8 cellular contexts compared by ENCODE assay signal in the genomic region with DNA sequence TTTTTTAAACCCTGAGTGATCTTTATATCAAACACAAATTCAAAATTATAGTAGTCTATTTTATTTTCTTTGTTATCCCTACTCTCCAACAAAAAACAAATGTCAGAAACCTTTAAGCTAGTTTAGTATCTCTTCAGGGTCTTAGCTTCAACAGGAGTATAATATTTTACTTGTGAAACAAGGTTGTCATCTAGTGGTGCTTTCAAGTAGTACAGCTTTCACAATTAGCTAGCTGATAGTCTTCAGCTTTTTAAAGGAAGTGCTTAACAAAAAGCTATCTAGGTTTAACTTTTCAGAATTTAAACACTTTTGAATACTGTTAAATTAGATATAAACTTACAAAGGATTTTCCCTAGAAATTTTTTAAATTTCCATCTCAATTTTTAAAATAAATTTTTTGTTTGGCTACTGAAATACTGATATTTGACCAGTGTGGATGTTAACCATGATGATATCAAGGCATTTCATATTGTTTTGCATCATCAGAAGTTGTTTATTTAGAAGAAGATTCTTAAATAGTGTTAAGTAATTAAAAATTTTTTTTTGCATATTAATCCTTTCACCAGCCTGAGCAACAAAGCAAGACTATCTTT. TPM values are rescaled to one million over a fixed set of nuclear protein-coding genes. Genes with fewer than 3 reads are reported as not detected.
DNase-seq lines count a peak whose midpoint lies in the region; ATAC-seq and TF ChIP-seq lines count a peak whose summit lies in the region.

No MANE protein-coding gene starts in this region.

- H3K79me2 ChIP-seq in mesendoderm (ENCODE audit: control insufficient read depth, insufficient read depth, low read length) = no peaks in the 10 kb centered on the region

- no peak overlapping the region for H3K18ac ChIP-seq in mesendoderm (ENCODE audit: low read length)

- no peaks in the 10 kb centered on the region for H3K79me1 ChIP-seq in mesendoderm (ENCODE audit: low read length)

- H2AK5ac ChIP-seq in mesendoderm (ENCODE audit: low read length) = no peak overlapping the region

- no peak overlapping the region for H2BK5ac ChIP-seq in mesendoderm (ENCODE audit: low read length)

- no peak overlapping the region for H3K4me3 Mint-ChIP-seq in activated CD4-positive, alpha-beta T cell treated with anti-CD3 and anti-CD28 coated beads, Interleukin-2, amount 10 ng/mL, durations not matched to agents 24 days and 14 days
- H3K4me3 Mint-ChIP-seq in effector memory CD8-positive, alpha-beta T cell = no peak overlapping the region

- POLR2A ChIA-PET in Panc1 (lab: Charles Lee) = no interaction called here

- no peak overlapping the region for H2BK120ac ChIP-seq in mesendoderm (ENCODE audit: low read depth, low read length)

- H3K9me3 ChIP-seq in Panc1 (ENCODE audit: control insufficient read depth, insufficient read depth, low read depth, low read length) = no peaks in the 10 kb centered on the region

- H3K9ac ChIP-seq in mesendoderm (ENCODE audit: low read length) = no peak overlapping the region

- no peaks in the 10 kb centered on the region for H3K9me3 Mint-ChIP-seq in activated CD4-positive, alpha-beta T cell treated with anti-CD3 and anti-CD28 coated beads, Interleukin-2, amount 10 ng/mL, durations not matched to agents 24 days and 14 days
- H3K9me3 Mint-ChIP-seq in effector memory CD8-positive, alpha-beta T cell = no peaks in the 10 kb centered on the region

- H3K36me3 ChIP-seq in Panc1 (ENCODE audit: control insufficient read depth, insufficient read depth, low read length) = no peaks in the 10 kb centered on the region
- no peaks in the 10 kb centered on the region for H3K36me3 ChIP-seq in mesendoderm (ENCODE audit: control insufficient read depth, insufficient read depth, low read length)

- CTCF ChIA-PET in Panc1 (lab: Charles Lee) = interaction anchor here (0.5 to 1.1 kb wide), 3 partner anchors 39 to 560 kb away, joined by 3 to 4 read pairs (median 3); no protein-coding TSS in a partner anchor

- H3K23ac ChIP-seq in mesendoderm (ENCODE audit: low read length) = no peak overlapping the region

- TF ChIP-seq RAD21 in Ishikawa (IDR thresholded peaks at IDR 0.05; ENCODE audit: low read depth) = peak; percentile 83

- TF ChIP-seq CTCF in Panc1 (IDR thresholded peaks at IDR 0.05) = peak; percentile 76; the same call in 1 of the 2 replicates

- H4K8ac ChIP-seq in mesendoderm (ENCODE audit: low read depth, low read length) = no peak overlapping the region

- H3K4ac ChIP-seq in mesendoderm (ENCODE audit: low read depth, low read length) = no peak overlapping the region

- H3K4me1 Mint-ChIP-seq in activated CD4-positive, alpha-beta T cell treated with anti-CD3 and anti-CD28 coated beads, Interleukin-2, amount 10 ng/mL, durations not matched to agents 24 days and 14 days = peaks cover 13% of the 10 kb centered on the region
- peaks cover 23 to 32% of the 10 kb centered on the region in 2 donors for H3K4me1 Mint-ChIP-seq in effector memory CD8-positive, alpha-beta T cell (ENCODE audit: low read depth in 2 of 2)

- H3K4me2 ChIP-seq in mesendoderm (ENCODE audit: low read length) = no peak overlapping the region

- H4K5ac ChIP-seq in mesendoderm (ENCODE audit: low read length) = no peak overlapping the region

- H3K36me3 Mint-ChIP-seq in activated CD4-positive, alpha-beta T cell treated with anti-CD3 and anti-CD28 coated beads, Interleukin-2, amount 10 ng/mL, durations not matched to agents 24 days and 14 days (ENCODE audit: low read depth) = no peaks in the 10 kb centered on the region
- peaks cover 2% of the 10 kb centered on the region for H3K36me3 Mint-ChIP-seq in effector memory CD8-positive, alpha-beta T cell (ENCODE audit: insufficient read depth)

- H3K4me3 ChIP-seq in Panc1 (ENCODE audit: low read depth in 2 of 2, low read length in 2 of 2) = no peak overlapping the region
- H3K4me3 ChIP-seq in mesendoderm (ENCODE audit: low read length) = no peak overlapping the region

- no TSS peak for BruUV-seq in Panc1 (replicated peaks; lab: Mats Ljungman, UMichigan)

- no peak overlapping the region for H3K27ac Mint-ChIP-seq in activated CD4-positive, alpha-beta T cell treated with anti-CD3 and anti-CD28 coated beads, Interleukin-2, amount 10 ng/mL, durations not matched to agents 24 days and 14 days
- no peak overlapping the region for H3K27ac Mint-ChIP-seq in effector memory CD8-positive, alpha-beta T cell

- no peak overlapping the region for H3K56ac ChIP-seq in mesendoderm (ENCODE audit: low read length)

- no peak overlapping the region for H3K27ac ChIP-seq in Panc1 (ENCODE audit: low read length)
- no peak overlapping the region for H3K27ac ChIP-seq in mesendoderm (ENCODE audit: low read depth, low read length)

- H2BK15ac ChIP-seq in mesendoderm (replicated peaks; ENCODE audit: low read depth) = no peak overlapping the region

- H3K27me3 Mint-ChIP-seq in activated CD4-positive, alpha-beta T cell treated with anti-CD3 and anti-CD28 coated beads, Interleukin-2, amount 10 ng/mL, durations not matched to agents 24 days and 14 days = no peaks in the 10 kb centered on the region
- no peaks in the 10 kb centered on the region for H3K27me3 Mint-ChIP-seq in effector memory CD8-positive, alpha-beta T cell

- peak; percentile 75 for ATAC-seq in GM21786 (IDR thresholded peaks at IDR 0.05; ENCODE audit: unreplicated experiment)
- ATAC-seq in Panc1 = no peak
- peak; percentile 72 for ATAC-seq in effector memory CD8-positive, alpha-beta T cell (replicated peaks)

- no peak for TF ChIP-seq EP300 in Ishikawa (IDR thresholded peaks at IDR 0.05; ENCODE audit: borderline replicate concordance)

- DNase-seq in activated CD4-positive, alpha-beta T cell treated with anti-CD3 and anti-CD28 coated beads, Interleukin-2, amount 10 ng/mL, durations not matched to agents 24 days and 14 days = peak; percentile 70
- DNase-seq in activated CD4-positive, alpha-beta T cell treated with anti-CD3 and anti-CD28 coated beads for 4 hours = no peak
- DNase-seq in Panc1 (ENCODE audit: low read depth, low spot score) (peak; percentile 30), mesendoderm (peak; percentile 73)
- peak; percentile 14 to 17 (median 17) for DNase-seq in effector memory CD8-positive, alpha-beta T cell
- DNase-seq in stimulated activated naive CD4-positive, alpha-beta T cell treated with Interleukin-2 at 50 U/mL for 16 hours (lab: John Stamatoyannopoulos, UW) = no peak

- intact Hi-C loops in activated CD4-positive, alpha-beta T cell treated with anti-CD3 and anti-CD28 coated beads, Interleukin-2, amount 10 ng/mL, durations not matched to agents 24 days and 14 days (cut with micrococcal nuclease) = loop anchor here (1.0 to 10.0 kb wide), 5 partner anchors 33 to 1039 kb away; a partner anchor contains a TSS
- intact Hi-C loops in Panc1 (cut with micrococcal nuclease; ENCODE audit: unreplicated experiment) = loop anchor here (10.0 kb wide), 1 partner anchor 206 kb away; no protein-coding TSS in a partner anchor

- H3K4me1 ChIP-seq in Panc1 (ENCODE audit: control insufficient read depth, insufficient read depth, low read length) (no peaks in the 10 kb centered on the region), mesendoderm (ENCODE audit: control insufficient read depth, low read depth, low read length) (no peaks in the 10 kb centered on the region)

- H3K27me3 ChIP-seq in Panc1 (ENCODE audit: control insufficient read depth, insufficient read depth, low read length) = no peaks in the 10 kb centered on the region
- no peaks in the 10 kb centered on the region for H3K27me3 ChIP-seq in mesendoderm (ENCODE audit: insufficient read depth, low read length, poor library complexity)

- in situ Hi-C loops in Panc1 (cut with HindIII; ENCODE audit: low pct_unique_long_range_greater_than_20kb, low sequenced_read_pairs) = no loop called here

TF ChIP-seq in Ishikawa, 13 proteins besides CTCF, POLR2A, EP300 and RAD21:
- no peak for TF ChIP-seq ZBTB7A (IDR thresholded peaks at IDR 0.05; ENCODE audit: low read depth)

RNA-seq across cellular contexts. Expression of a gene that starts 34.2 kb away (rescaled TPM):
- total RNA-seq in activated CD4-positive, alpha-beta T cell treated with anti-CD3 and anti-CD28 coated beads, Interleukin-2, amount 10 ng/mL, durations not matched to agents 24 days and 14 days = 19.4 and 19.7 TPM in 2 replicates
- total RNA-seq in Panc1 (2021; ENCODE audit: unreplicated experiment) = 10.8 TPM
- 4.6 TPM for polyA plus RNA-seq in Panc1 (2012; ENCODE audit: insufficient read length)
- 13.4 TPM for polyA plus RNA-seq in mesendoderm (2013, experiment 1 of 2)
- polyA plus RNA-seq in mesendoderm (2013, experiment 2 of 2) = 13.2 TPM

Comparison
In these comparisons a context has a peak if more than half of its experiments do, and no peak if none do; other contexts are left out.
1. DNase-seq: peak in activated CD4-positive, alpha-beta T cell treated with anti-CD3 and anti-CD28 coated beads, Interleukin-2, amount 10 ng/mL, durations not matched to agents 24 days and 14 days (single experiment), Panc1 (single experiment), effector memory CD8-positive, alpha-beta T cell (3 of 3) and mesendoderm (single experiment); none in activated CD4-positive, alpha-beta T cell treated with anti-CD3 and anti-CD28 coated beads for 4 hours (0 of 2) and stimulated activated naive CD4-positive, alpha-beta T cell treated with Interleukin-2 at 50 U/mL for 16 hours (single experiment).